In genomic region chr14:58638231-58639205, GRCh38 we compare ENCODE assay signal across 2 cellular contexts.
TF ChIP-seq lines count a peak whose summit lies in the region.

No MANE protein-coding gene starts in this region.

TF ChIP-seq in SK-N-SH treated with all-trans-retinoic acid at 6 μM for 48 hours, 23 proteins besides CTCF, POLR2A, EP300 and RAD21 (continued from another document):
- TF ChIP-seq TSHZ2 (CRISPR knock-in tag; IDR thresholded peaks at IDR 0.05) (no peak), PATZ1 (CRISPR knock-in tag; IDR thresholded peaks at IDR 0.05; ENCODE audit: borderline replicate concordance) (no peak), ISL1 (CRISPR knock-in tag; IDR thresholded peaks at IDR 0.05) (no peak), ARNTL (CRISPR knock-in tag; IDR thresholded peaks at IDR 0.05; ENCODE audit: borderline replicate concordance, low read depth) (no peak), BACH2 (CRISPR knock-in tag; IDR thresholded peaks at IDR 0.05; ENCODE audit: borderline replicate concordance) (no peak), OSR1 (CRISPR knock-in tag; IDR thresholded peaks at IDR 0.05) (no peak)

TF ChIP-seq in HepG2, 621 proteins besides CTCF, POLR2A, EP300 and RAD21 (continued from another document):
- TF ChIP-seq CSRNP1 (CRISPR knock-in tag; IDR thresholded peaks at IDR 0.05) = no peak
- TF ChIP-seq MYPOP (CRISPR knock-in tag; IDR thresholded peaks at IDR 0.05) = peak; percentile 37; the same call in 1 of the 2 replicates
- no peak for TF ChIP-seq KDM5B (CRISPR knock-in tag; IDR thresholded peaks at IDR 0.05; ENCODE audit: borderline replicate concordance)
